ENCODE assay signal across 8 cellular contexts in the genomic region with DNA sequence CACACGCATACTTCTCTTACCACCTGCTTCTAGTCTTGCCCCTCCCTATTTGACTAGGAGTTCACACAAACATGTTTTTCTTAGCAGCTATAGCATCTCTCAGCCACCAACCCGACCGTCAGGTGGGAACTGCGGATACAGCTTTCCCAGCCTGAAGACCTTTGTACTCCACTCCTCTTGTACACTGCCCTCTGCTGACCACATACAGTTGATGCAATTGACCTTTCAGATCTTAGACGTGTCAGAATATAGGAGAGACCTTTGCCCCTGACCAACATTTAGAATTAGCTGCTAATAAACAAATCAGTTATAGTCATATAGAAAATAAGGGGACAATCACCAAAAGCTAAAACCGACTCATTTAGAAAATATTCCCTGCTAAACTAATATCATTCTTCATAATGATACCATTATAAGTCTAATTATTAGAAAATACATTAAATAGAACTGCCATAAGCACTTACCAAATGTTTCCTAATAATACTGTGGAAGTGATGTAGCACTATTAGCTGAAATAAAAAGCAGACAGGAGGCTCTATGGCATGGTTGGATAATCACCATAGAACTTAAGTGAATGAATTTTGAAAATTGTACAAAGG.
A peak's percentile ranks its signal among the peaks of the same experiment; 100 is the strongest.
DNase-seq lines count a peak whose midpoint lies in the region; FAIRE-seq and TF ChIP-seq lines count a peak whose summit lies in the region.

No MANE protein-coding gene starts in this region.

- peak; percentile 70 for FAIRE-seq in H54 (lab: Jason Lieb, UNC)

- H4K8ac ChIP-seq in mesenchymal stem cell (ENCODE audit: low read length): no peak overlapping the region

- H3K4me1 ChIP-seq in mesenchymal stem cell (ENCODE audit: control insufficient read depth, insufficient read depth, low read depth, low read length): no peaks in the 10 kb centered on the region

- TF ChIP-seq RAD21 in Ishikawa (IDR thresholded peaks at IDR 0.05; ENCODE audit: low read depth): peak; percentile 62

- H4K91ac ChIP-seq in mesenchymal stem cell (ENCODE audit: low read length): no peak overlapping the region

- H3K9me3 ChIP-seq in mesenchymal stem cell (ENCODE audit: control insufficient read depth, low read length): no peaks in the 10 kb centered on the region

- H3K18ac ChIP-seq in mesenchymal stem cell (ENCODE audit: low read depth in 1 of 2, low read length in 2 of 2): no peak overlapping the region

- intact Hi-C loops in activated CD4-positive, alpha-beta T cell treated with anti-CD3 and anti-CD28 coated beads, Interleukin-2, amount 10 ng/mL, durations not matched to agents 24 days and 14 days (cut with micrococcal nuclease): loop anchor here (5.0 kb wide), 1 partner anchor 538 kb away; no protein-coding TSS in a partner anchor

- no peak overlapping the region for H3K4ac ChIP-seq in mesenchymal stem cell (ENCODE audit: low read depth in 1 of 2, low read length in 2 of 2)

- H3K27ac Mint-ChIP-seq in activated CD4-positive, alpha-beta T cell treated with anti-CD3 and anti-CD28 coated beads, Interleukin-2, amount 10 ng/mL, durations not matched to agents 24 days and 14 days: no peak overlapping the region

- no peak overlapping the region for H3K4me3 Mint-ChIP-seq in activated CD4-positive, alpha-beta T cell treated with anti-CD3 and anti-CD28 coated beads, Interleukin-2, amount 10 ng/mL, durations not matched to agents 24 days and 14 days

- H3K27ac ChIP-seq in mesenchymal stem cell (ENCODE audit: low read length, poor library complexity, severe bottlenecking): no peak overlapping the region

- no peak overlapping the region for H3K4me3 ChIP-seq in mesenchymal stem cell (ENCODE audit: insufficient read depth in 1 of 2, low read depth in 1 of 2, low read length in 2 of 2)

- no peak overlapping the region for H2AFZ ChIP-seq in mesenchymal stem cell (ENCODE audit: low read depth, low read length)

- H2BK15ac ChIP-seq in mesenchymal stem cell (ENCODE audit: low read depth, poor library complexity, severe bottlenecking): no peak overlapping the region

- H3K9me3 Mint-ChIP-seq in activated CD4-positive, alpha-beta T cell treated with anti-CD3 and anti-CD28 coated beads, Interleukin-2, amount 10 ng/mL, durations not matched to agents 24 days and 14 days: no peaks in the 10 kb centered on the region

- WGBS in mesenchymal stem cell: 14% methylated on average over 5 of the region's 6 CpGs

- no peak for TF ChIP-seq EP300 in Ishikawa (IDR thresholded peaks at IDR 0.05; ENCODE audit: borderline replicate concordance)

- no peak for TF ChIP-seq POLR2A in H54 (IDR thresholded peaks at IDR 0.05; ENCODE audit: low read depth, low read length)

- H3K9ac ChIP-seq in mesenchymal stem cell (ENCODE audit: low read length): no peak overlapping the region

- no peak overlapping the region for H2BK120ac ChIP-seq in mesenchymal stem cell (ENCODE audit: low read depth, low read length)

- no peaks in the 10 kb centered on the region for H3K36me3 ChIP-seq in mesenchymal stem cell (ENCODE audit: control insufficient read depth in 1 of 2, insufficient read depth in 2 of 2, low read depth in 1 of 2, low read length in 2 of 2)

- H3K27me3 ChIP-seq in mesenchymal stem cell (ENCODE audit: control insufficient read depth in 1 of 2, insufficient read depth in 1 of 2, low read length in 2 of 2): no peaks in the 10 kb centered on the region

- H2BK12ac ChIP-seq in mesenchymal stem cell (ENCODE audit: low read length in 2 of 2): no peak overlapping the region

- peaks cover 12% of the 10 kb centered on the region for H3K27me3 Mint-ChIP-seq in activated CD4-positive, alpha-beta T cell treated with anti-CD3 and anti-CD28 coated beads, Interleukin-2, amount 10 ng/mL, durations not matched to agents 24 days and 14 days

- H3K23ac ChIP-seq in mesenchymal stem cell (ENCODE audit: low read length in 2 of 2): no peak overlapping the region

- H3K4me1 Mint-ChIP-seq in activated CD4-positive, alpha-beta T cell treated with anti-CD3 and anti-CD28 coated beads, Interleukin-2, amount 10 ng/mL, durations not matched to agents 24 days and 14 days: peaks cover 6% of the 10 kb centered on the region

- H3K36me3 Mint-ChIP-seq in activated CD4-positive, alpha-beta T cell treated with anti-CD3 and anti-CD28 coated beads, Interleukin-2, amount 10 ng/mL, durations not matched to agents 24 days and 14 days (ENCODE audit: low read depth): no peaks in the 10 kb centered on the region

- H2AK5ac ChIP-seq in mesenchymal stem cell (ENCODE audit: low read length, severe bottlenecking): no peak overlapping the region

- H2BK5ac ChIP-seq in mesenchymal stem cell (ENCODE audit: low read depth, low read length, poor library complexity, severe bottlenecking): no peak overlapping the region

- H3K79me1 ChIP-seq in mesenchymal stem cell (replicated peaks; ENCODE audit: low read length, poor library complexity, severe bottlenecking): no peaks in the 10 kb centered on the region

- DNase-seq in activated CD4-positive, alpha-beta T cell treated with anti-CD3 and anti-CD28 coated beads, Interleukin-2, amount 10 ng/mL, durations not matched to agents 24 days and 14 days: peak; percentile 57
- DNase-seq in activated CD4-positive, alpha-beta T cell treated with anti-CD3 and anti-CD28 coated beads, Interleukin-2, amount 50 U/mL, for 1 hour: no peak
- DNase-seq in H54 (ENCODE audit: insufficient read length, low spot score) (peak; percentile 12), NOMO-1 treated with dmso at 0.1 percent for 144 hours (lab: John Stamatoyannopoulos, UW; ENCODE audit: unreplicated experiment) (peak; percentile 34), dermis blood vessel endothelial cell (peak; percentile 58), mesenchymal stem cell (peak; percentile 65)
- DNase-seq in effector CD4-positive, alpha-beta T cell: no peak

- H3K14ac ChIP-seq in mesenchymal stem cell (ENCODE audit: low read length in 2 of 2): no peak overlapping the region

- no peak overlapping the region for H3K4me2 ChIP-seq in mesenchymal stem cell (ENCODE audit: low read length, poor library complexity, severe bottlenecking)

TF ChIP-seq in Ishikawa, 13 proteins besides CTCF, POLR2A, EP300 and RAD21:
- TF ChIP-seq YY1 (IDR thresholded peaks at IDR 0.05; ENCODE audit: low read depth): no peak
- TF ChIP-seq TCF12 (IDR thresholded peaks at IDR 0.05; ENCODE audit: low read depth): no peak
- no peak for TF ChIP-seq CREB1 (IDR thresholded peaks at IDR 0.05; ENCODE audit: low read depth)
- no peak for TF ChIP-seq FOXM1 (IDR thresholded peaks at IDR 0.05; ENCODE audit: borderline replicate concordance, low read depth)
- TF ChIP-seq EGR1 (IDR thresholded peaks at IDR 0.05): no peak
- TF ChIP-seq CEBPB (IDR thresholded peaks at IDR 0.05): no peak
- TF ChIP-seq ZBTB7A (IDR thresholded peaks at IDR 0.05; ENCODE audit: low read depth): no peak
- TF ChIP-seq, protein P1, sequence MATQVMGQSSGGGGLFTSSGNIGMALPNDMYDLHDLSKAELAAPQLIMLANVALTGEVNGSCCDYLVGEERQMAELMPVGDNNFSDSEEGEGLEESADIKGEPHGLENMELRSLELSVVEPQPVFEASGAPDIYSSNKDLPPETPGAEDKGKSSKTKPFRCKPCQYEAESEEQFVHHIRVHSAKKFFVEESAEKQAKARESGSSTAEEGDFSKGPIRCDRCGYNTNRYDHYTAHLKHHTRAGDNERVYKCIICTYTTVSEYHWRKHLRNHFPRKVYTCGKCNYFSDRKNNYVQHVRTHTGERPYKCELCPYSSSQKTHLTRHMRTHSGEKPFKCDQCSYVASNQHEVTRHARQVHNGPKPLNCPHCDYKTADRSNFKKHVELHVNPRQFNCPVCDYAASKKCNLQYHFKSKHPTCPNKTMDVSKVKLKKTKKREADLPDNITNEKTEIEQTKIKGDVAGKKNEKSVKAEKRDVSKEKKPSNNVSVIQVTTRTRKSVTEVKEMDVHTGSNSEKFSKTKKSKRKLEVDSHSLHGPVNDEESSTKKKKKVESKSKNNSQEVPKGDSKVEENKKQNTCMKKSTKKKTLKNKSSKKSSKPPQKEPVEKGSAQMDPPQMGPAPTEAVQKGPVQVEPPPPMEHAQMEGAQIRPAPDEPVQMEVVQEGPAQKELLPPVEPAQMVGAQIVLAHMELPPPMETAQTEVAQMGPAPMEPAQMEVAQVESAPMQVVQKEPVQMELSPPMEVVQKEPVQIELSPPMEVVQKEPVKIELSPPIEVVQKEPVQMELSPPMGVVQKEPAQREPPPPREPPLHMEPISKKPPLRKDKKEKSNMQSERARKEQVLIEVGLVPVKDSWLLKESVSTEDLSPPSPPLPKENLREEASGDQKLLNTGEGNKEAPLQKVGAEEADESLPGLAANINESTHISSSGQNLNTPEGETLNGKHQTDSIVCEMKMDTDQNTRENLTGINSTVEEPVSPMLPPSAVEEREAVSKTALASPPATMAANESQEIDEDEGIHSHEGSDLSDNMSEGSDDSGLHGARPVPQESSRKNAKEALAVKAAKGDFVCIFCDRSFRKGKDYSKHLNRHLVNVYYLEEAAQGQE (IDR thresholded peaks at IDR 0.05; ENCODE audit: low read depth): no peak
- TF ChIP-seq, protein P2, sequence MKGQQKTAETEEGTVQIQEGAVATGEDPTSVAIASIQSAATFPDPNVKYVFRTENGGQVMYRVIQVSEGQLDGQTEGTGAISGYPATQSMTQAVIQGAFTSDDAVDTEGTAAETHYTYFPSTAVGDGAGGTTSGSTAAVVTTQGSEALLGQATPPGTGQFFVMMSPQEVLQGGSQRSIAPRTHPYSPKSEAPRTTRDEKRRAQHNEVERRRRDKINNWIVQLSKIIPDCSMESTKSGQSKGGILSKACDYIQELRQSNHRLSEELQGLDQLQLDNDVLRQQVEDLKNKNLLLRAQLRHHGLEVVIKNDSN (IDR thresholded peaks at IDR 0.05): no peak
- TF ChIP-seq NFIC (IDR thresholded peaks at IDR 0.05): no peak
- TF ChIP-seq TAF1 (IDR thresholded peaks at IDR 0.05; ENCODE audit: low read depth): no peak
- TF ChIP-seq, protein P3, sequence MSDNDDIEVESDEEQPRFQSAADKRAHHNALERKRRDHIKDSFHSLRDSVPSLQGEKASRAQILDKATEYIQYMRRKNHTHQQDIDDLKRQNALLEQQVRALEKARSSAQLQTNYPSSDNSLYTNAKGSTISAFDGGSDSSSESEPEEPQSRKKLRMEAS (IDR thresholded peaks at IDR 0.05): no peak

Comparison
In these comparisons a context has a peak if more than half of its experiments do, and no peak if none do; other contexts are left out.
1. DNase-seq: peak in activated CD4-positive, alpha-beta T cell treated with anti-CD3 and anti-CD28 coated beads, Interleukin-2, amount 10 ng/mL, durations not matched to agents 24 days and 14 days (single experiment), H54 (single experiment), NOMO-1 treated with dmso at 0.1 percent for 144 hours (single experiment), dermis blood vessel endothelial cell (single experiment) and mesenchymal stem cell (single experiment); none in activated CD4-positive, alpha-beta T cell treated with anti-CD3 and anti-CD28 coated beads, Interleukin-2, amount 50 U/mL, for 1 hour (single experiment) and effector CD4-positive, alpha-beta T cell (single experiment).